ENCODE assay signal across 34 cellular contexts in genomic region chr4:173092003-173092402, GRCh38.
"Had no signal": no experiment of that assay in that cellular context is flagged by ENCODE, and none has a peak within 500 bp of the region (broad histone marks: within the 10 kb centered on the region; RNA-seq: fewer than 3 reads in every experiment).

No MANE protein-coding gene starts in this region.

- H3K27ac ChIP-seq: PC-9, RWPE1, WERI-Rb-1 had no signal

- FAIRE-seq: bronchial epithelial cell, RCC 7860 had no signal

- H3K27me3 Mint-ChIP-seq: activated CD4-positive, alpha-beta T cell treated with anti-CD3 and anti-CD28 coated beads, Interleukin-2, amount 10 ng/mL, durations not matched to agents 7 days and 5 days; activated naive CD4-positive, alpha-beta T cell treated with anti-CD3 and anti-CD28 coated beads, Interleukin-2, amount 10 ng/mL, durations not matched to agents 7 days and 5 days; activated naive CD8-positive, alpha-beta T cell treated with anti-CD3 and anti-CD28 coated beads, Interleukin-2, amount 50 U/mL, for 24 hours; brain had no signal

- H2AFZ ChIP-seq: PC-9 had no signal

- DNase-seq: activated CD4-positive, alpha-beta T cell treated with anti-CD3 and anti-CD28 coated beads for 36 hours; activated CD4-positive, alpha-beta T cell treated with anti-CD3 and anti-CD28 coated beads, Interleukin-2, amount 10 ng/mL, durations not matched to agents 7 days and 5 days; activated CD4-positive, alpha-beta T cell treated with anti-CD3 and anti-CD28 coated beads, Interleukin-2, amount 50 U/mL, for 48 hours; activated CD8-positive, alpha-beta memory T cell treated with anti-CD3 and anti-CD28 coated beads, Interleukin-2, amount 50 U/mL, for 4 hours; activated CD8-positive, alpha-beta T cell treated with anti-CD3 and anti-CD28 coated beads, Interleukin-2, amount 10 ng/mL, durations not matched to agents 7 days and 5 days; activated effector memory CD4-positive, alpha-beta T cell treated with Interleukin-2 at 50 U/mL for 16 hours; activated naive CD4-positive, alpha-beta T cell treated with anti-CD3 and anti-CD28 coated beads, Interleukin-2, amount 10 ng/mL, durations not matched to agents 7 days and 5 days; activated naive CD8-positive, alpha-beta T cell treated with anti-CD3 and anti-CD28 coated beads, Interleukin-2, amount 50 U/mL, for 24 hours; activated T-cell treated with anti-CD3 and anti-CD28 coated beads for 4 hours; activated T-cell treated with anti-CD3 and anti-CD28 coated beads, Interleukin-2, amount 50 U/mL, for 48 hours; anterior cingulate cortex; caudate nucleus; cerebellar nuclear complex; NCI-H1105; NCI-H1417 treated with DMSO at 0.1 percent for 48 hours; NCI-H187 treated with DMSO at 0.1 percent for 48 hours; NCI-H2081; NCI-H524 treated with DMSO at 0.1 percent for 48 hours; NCI-H748 treated with DMSO at 0.1 percent for 48 hours; NK-92 treated with Interleukin-12 subunit alpha and Interleukin-12 subunit beta, amount 100 ng/mL, for 24 hours; PC-9; SIG-M5; SW 1271; T-helper 1 cell; T-helper 2 cell; T-helper 9 cell; WERI-Rb-1 had no signal

- H3K4me2 ChIP-seq: PC-9 had no signal

- H3K4me1 Mint-ChIP-seq: activated CD4-positive, alpha-beta T cell treated with anti-CD3 and anti-CD28 coated beads for 36 hours; activated CD4-positive, alpha-beta T cell treated with anti-CD3 and anti-CD28 coated beads, Interleukin-2, amount 10 ng/mL, durations not matched to agents 7 days and 5 days; activated naive CD4-positive, alpha-beta T cell treated with anti-CD3 and anti-CD28 coated beads, Interleukin-2, amount 10 ng/mL, durations not matched to agents 7 days and 5 days; activated naive CD8-positive, alpha-beta T cell treated with anti-CD3 and anti-CD28 coated beads, Interleukin-2, amount 50 U/mL, for 24 hours had no signal

- H3K36me3 ChIP-seq: WERI-Rb-1 had no signal

- H3K36me3 Mint-ChIP-seq: activated naive CD4-positive, alpha-beta T cell treated with anti-CD3 and anti-CD28 coated beads, Interleukin-2, amount 10 ng/mL, durations not matched to agents 7 days and 5 days; activated naive CD8-positive, alpha-beta T cell; brain had no signal

- H3K9me3 Mint-ChIP-seq: activated CD4-positive, alpha-beta T cell treated with anti-CD3 and anti-CD28 coated beads, Interleukin-2, amount 10 ng/mL, durations not matched to agents 7 days and 5 days; activated naive CD4-positive, alpha-beta T cell treated with anti-CD3 and anti-CD28 coated beads, Interleukin-2, amount 10 ng/mL, durations not matched to agents 7 days and 5 days; activated naive CD8-positive, alpha-beta T cell treated with anti-CD3 and anti-CD28 coated beads, Interleukin-2, amount 50 U/mL, for 24 hours had no signal

- ATAC-seq: activated CD4-positive, alpha-beta T cell treated with anti-CD3 and anti-CD28 coated beads for 36 hours; activated CD4-positive, CD25-positive, alpha-beta regulatory T cell treated with anti-CD3 and anti-CD28 coated beads, Interleukin-2, amount 50 U/mL, for 24 hours; activated CD8-positive, alpha-beta T cell treated with anti-CD3 and anti-CD28 coated beads, Interleukin-2, amount 10 ng/mL, durations not matched to agents 7 days and 5 days; activated naive CD8-positive, alpha-beta T cell treated with anti-CD3 and anti-CD28 coated beads, Interleukin-2, amount 50 U/mL, for 24 hours; Right ventricle myocardium inferior had no signal

- H3K4me3 ChIP-seq: PC-9 had no signal

- H3K4me3 Mint-ChIP-seq: activated CD4-positive, alpha-beta T cell treated with anti-CD3 and anti-CD28 coated beads for 36 hours; activated CD4-positive, alpha-beta T cell treated with anti-CD3 and anti-CD28 coated beads, Interleukin-2, amount 10 ng/mL, durations not matched to agents 7 days and 5 days; activated CD8-positive, alpha-beta T cell treated with anti-CD3 and anti-CD28 coated beads, Interleukin-2, amount 10 ng/mL, durations not matched to agents 7 days and 5 days; activated naive CD4-positive, alpha-beta T cell treated with anti-CD3 and anti-CD28 coated beads, Interleukin-2, amount 10 ng/mL, durations not matched to agents 7 days and 5 days; activated naive CD8-positive, alpha-beta T cell; activated naive CD8-positive, alpha-beta T cell treated with anti-CD3 and anti-CD28 coated beads, Interleukin-2, amount 50 U/mL, for 24 hours; brain had no signal

- H3K27ac Mint-ChIP-seq: activated CD4-positive, alpha-beta T cell treated with anti-CD3 and anti-CD28 coated beads for 36 hours; activated CD4-positive, alpha-beta T cell treated with anti-CD3 and anti-CD28 coated beads, Interleukin-2, amount 10 ng/mL, durations not matched to agents 7 days and 5 days; activated CD8-positive, alpha-beta T cell treated with anti-CD3 and anti-CD28 coated beads, Interleukin-2, amount 10 ng/mL, durations not matched to agents 7 days and 5 days; activated naive CD4-positive, alpha-beta T cell treated with anti-CD3 and anti-CD28 coated beads, Interleukin-2, amount 10 ng/mL, durations not matched to agents 7 days and 5 days; activated naive CD8-positive, alpha-beta T cell; activated naive CD8-positive, alpha-beta T cell treated with anti-CD3 and anti-CD28 coated beads, Interleukin-2, amount 50 U/mL, for 24 hours; brain had no signal
